In the genomic region with DNA sequence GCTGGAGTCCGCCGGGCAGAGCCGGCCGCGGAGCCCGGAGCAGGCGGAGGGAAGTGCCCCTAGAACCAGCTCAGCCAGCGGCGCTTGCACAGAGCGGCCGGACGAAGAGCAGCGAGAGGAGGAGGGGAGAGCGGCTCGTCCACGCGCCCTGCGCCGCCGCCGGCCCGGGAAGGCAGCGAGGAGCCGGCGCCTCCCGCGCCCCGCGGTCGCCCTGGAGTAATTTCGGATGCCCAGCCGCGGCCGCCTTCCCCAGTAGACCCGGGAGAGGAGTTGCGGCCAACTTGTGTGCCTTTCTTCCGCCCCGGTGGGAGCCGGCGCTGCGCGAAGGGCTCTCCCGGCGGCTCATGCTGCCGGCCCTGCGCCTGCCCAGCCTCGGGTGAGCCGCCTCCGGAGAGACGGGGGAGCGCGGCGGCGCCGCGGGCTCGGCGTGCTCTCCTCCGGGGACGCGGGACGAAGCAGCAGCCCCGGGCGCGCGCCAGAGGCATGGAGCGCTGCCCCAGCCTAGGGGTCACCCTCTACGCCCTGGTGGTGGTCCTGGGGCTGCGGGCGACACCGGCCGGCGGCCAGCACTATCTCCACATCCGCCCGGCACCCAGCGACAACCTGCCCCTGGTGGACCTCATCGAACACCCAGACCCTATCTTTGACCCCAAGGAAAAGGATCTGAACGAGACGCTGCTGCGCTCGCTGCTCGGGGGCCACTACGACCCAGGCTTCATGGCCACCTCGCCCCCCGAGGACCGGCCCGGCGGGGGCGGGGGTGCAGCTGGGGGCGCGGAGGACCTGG, we compare ENCODE assay signal across 8 cellular contexts. TPM values are rescaled to one million over a fixed set of nuclear protein-coding genes. Genes with fewer than 3 reads are reported as not detected.
A peak's percentile ranks its signal among the peaks of the same experiment; 100 is the strongest.
DNase-seq lines count a peak whose midpoint lies in the region; ATAC-seq and TF ChIP-seq lines count a peak whose summit lies in the region.

No MANE protein-coding gene starts in this region.

- H3K27me3 ChIP-seq in body of pancreas, result peaks cover 0 to 22% of the 10 kb centered on the region in 2 donors
- H3K27me3 ChIP-seq in iPS-20b (ENCODE audit: insufficient read depth, low read length), result peaks cover 85% of the 10 kb centered on the region
- peaks cover 0 to 8% (median 5%) of the 10 kb centered on the region in 3 donors for H3K27me3 ChIP-seq in gastrocnemius medialis

- WGBS in body of pancreas, 2 donors, result 0% methylated on average over 6 to 77 of the region's 91 CpGs

- H3K9ac ChIP-seq in iPS-20b (ENCODE audit: low read depth, low read length), result no peak overlapping the region

- no peaks in the 10 kb centered on the region for H3K36me3 Mint-ChIP-seq in IgD-negative memory B cell
- H3K36me3 Mint-ChIP-seq in T-helper 1 cell treated with Interleukin-12 subunit alpha and Interleukin-12 subunit beta and Interleukin-4 antibody, amounts not matched to agents 30 μg/mL and 1 μg/mL, for 36 hours (ENCODE audit: low read depth), result peaks cover 2% of the 10 kb centered on the region

- peak overlapping the region in 1 of 2 donors; percentile 18 for H3K4me3 ChIP-seq in body of pancreas
- peak overlapping the region; percentile 82 for H3K4me3 ChIP-seq in iPS-20b (ENCODE audit: low read length)
- peak overlapping the region; percentile 58 to 89 (median 70) for H3K4me3 ChIP-seq in gastrocnemius medialis

- peaks cover 6 to 16% (median 11%) of the 10 kb centered on the region in 3 donors for H3K4me1 Mint-ChIP-seq in IgD-negative memory B cell
- H3K4me1 Mint-ChIP-seq in T-helper 1 cell treated with Interleukin-12 subunit alpha and Interleukin-12 subunit beta and Interleukin-4 antibody, amounts not matched to agents 30 μg/mL and 1 μg/mL, for 36 hours (ENCODE audit: low read depth), result peaks cover 17% of the 10 kb centered on the region

- no peaks in the 10 kb centered on the region for H3K36me3 ChIP-seq in body of pancreas (replicated peaks in 1 of 2; ENCODE audit: insufficient read depth in 1 of 2, low read depth in 2 of 2)
- H3K36me3 ChIP-seq in iPS-20b (ENCODE audit: insufficient read depth, low read depth, low read length), result no peaks in the 10 kb centered on the region
- H3K36me3 ChIP-seq in gastrocnemius medialis, result no peaks in the 10 kb centered on the region

- peak overlapping the region in 3 of 4 donors; percentile 58 to 85 (median 65) for H3K4me3 Mint-ChIP-seq in IgD-negative memory B cell
- peak overlapping the region; percentile 59 for H3K4me3 Mint-ChIP-seq in T-helper 1 cell treated with Interleukin-12 subunit alpha and Interleukin-12 subunit beta and Interleukin-4 antibody, amounts not matched to agents 30 μg/mL and 1 μg/mL, for 36 hours

- H3K27ac ChIP-seq in body of pancreas (no peak overlapping the region), iPS-20b (ENCODE audit: low read length) (no peak overlapping the region), gastrocnemius medialis (peak overlapping the region; percentile 82 to 93 (median 83))

- no peaks in the 10 kb centered on the region for H3K9me3 ChIP-seq in body of pancreas
- H3K9me3 ChIP-seq in iPS-20b (ENCODE audit: insufficient read depth, low read depth, low read length), result no peaks in the 10 kb centered on the region
- no peaks in the 10 kb centered on the region for H3K9me3 ChIP-seq in gastrocnemius medialis

- peaks cover 57% of the 10 kb centered on the region for H3K27me3 Mint-ChIP-seq in IgD-negative memory B cell
- H3K27me3 Mint-ChIP-seq in T-helper 1 cell treated with Interleukin-12 subunit alpha and Interleukin-12 subunit beta and Interleukin-4 antibody, amounts not matched to agents 30 μg/mL and 1 μg/mL, for 36 hours (ENCODE audit: low read depth), result peaks cover 77% of the 10 kb centered on the region

- intact Hi-C loops in body of pancreas (cut with DNase I), result loop anchor here (5.0 kb wide), 1 partner anchor 123 kb away; no protein-coding TSS in a partner anchor
- intact Hi-C loops in gastrocnemius medialis (cut with DNase I; ENCODE audit: low total_unique reads), result loop anchor here (2.0 to 10.0 kb wide), 5 partner anchors 93 to 1329 kb away; partner anchors contain the start of genes HLF, SCPEP1 and TRIM25

- TF ChIP-seq CTCF in body of pancreas (IDR thresholded peaks at IDR 0.05) (no peak), gastrocnemius medialis (IDR thresholded peaks at IDR 0.05 in 4 of 5, conservative IDR thresholded peaks at IDR 0.05 in 1 of 5) (peak in 1 of 5 experiments; percentile 9)

- TF ChIP-seq POLR2A in body of pancreas (IDR thresholded peaks at IDR 0.05), result no peak
- TF ChIP-seq POLR2A in gastrocnemius medialis (IDR thresholded peaks at IDR 0.05), result no peak

- no peak for ATAC-seq in body of pancreas
- peak; percentile 58 to 73 for ATAC-seq in gastrocnemius medialis
- ATAC-seq in GM18520 (IDR thresholded peaks at IDR 0.05; ENCODE audit: unreplicated experiment), result no peak
- ATAC-seq in HG03439 (IDR thresholded peaks at IDR 0.05; ENCODE audit: unreplicated experiment), result no peak

- H3K4me1 ChIP-seq in body of pancreas (peaks cover 47% of the 10 kb centered on the region), iPS-20b (ENCODE audit: insufficient read depth, low read length) (peaks cover 5% of the 10 kb centered on the region; the same call in 1 of the 2 replicates), gastrocnemius medialis (peaks cover 15 to 31% of the 10 kb centered on the region in 2 donors)

- no peak overlapping the region for H3K27ac Mint-ChIP-seq in IgD-negative memory B cell
- no peak overlapping the region for H3K27ac Mint-ChIP-seq in T-helper 1 cell treated with Interleukin-12 subunit alpha and Interleukin-12 subunit beta and Interleukin-4 antibody, amounts not matched to agents 30 μg/mL and 1 μg/mL, for 36 hours

- H3K9me3 Mint-ChIP-seq in IgD-negative memory B cell, result no peaks in the 10 kb centered on the region
- H3K9me3 Mint-ChIP-seq in T-helper 1 cell treated with Interleukin-12 subunit alpha and Interleukin-12 subunit beta and Interleukin-4 antibody, amounts not matched to agents 30 μg/mL and 1 μg/mL, for 36 hours, result no peaks in the 10 kb centered on the region

- in situ Hi-C loops in gastrocnemius medialis (cut with MboI; ENCODE audit: low sequenced_read_pairs in 4 of 4), result loop anchor here in 2 of 4 donors (5.0 to 25.0 kb wide), 3 partner anchors 121 to 368 kb away; partner anchors contain the start of gene COIL (in 1 of the 2)

- DNase-seq in GM03348 (ENCODE audit: low spot score) (peak; percentile 88), body of pancreas (peak; percentile 38 to 56 (median 53)), gastrocnemius medialis (peak; percentile 33 to 52)

RNA-seq across cellular contexts. Expression of gene NOG, which starts 0.4 kb away (rescaled TPM):
- polyA plus RNA-seq in IgD-negative memory B cell, result 1.3 TPM
- 1 to 10 TPM in 1 of 2 donors, not detected in 1; 3.0 TPM for total RNA-seq in body of pancreas
- 1 to 10 TPM; 2.9 to 6.7 (median 3.1) TPM for total RNA-seq in gastrocnemius medialis

Comparison
In these comparisons a context has a peak if more than half of its experiments do, and no peak if none do; other contexts are left out.
1. ATAC-seq: peak in gastrocnemius medialis (2 of 2); none in body of pancreas (single experiment), GM18520 (single experiment) and HG03439 (single experiment).
2. H3K27ac ChIP-seq: peak in gastrocnemius medialis (4 of 4); none in body of pancreas (0 of 4) and iPS-20b (single experiment).
3. Peak in every context shown above with its lines, with median percentiles within 50 percentile points of each other: DNase-seq.